In the genomic region with DNA sequence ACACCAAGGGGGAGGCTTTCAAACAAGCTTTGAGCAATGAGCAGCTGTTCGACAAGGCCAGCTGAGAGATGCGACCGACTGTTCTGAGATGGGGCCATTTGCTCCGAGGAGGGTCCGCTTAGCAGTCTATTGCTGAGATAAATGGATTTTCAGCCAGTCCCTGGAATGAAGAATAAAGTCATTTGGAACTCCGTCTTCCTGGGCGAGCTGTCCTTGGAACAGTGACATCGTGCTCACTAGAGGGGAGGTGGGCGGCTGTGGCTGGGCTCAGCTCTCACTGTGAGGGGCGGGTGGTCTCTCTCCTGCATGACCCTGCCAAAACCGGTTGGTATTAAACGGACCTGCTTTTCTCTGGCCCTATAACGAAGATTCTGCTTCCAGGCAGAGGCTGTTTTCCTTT, we compare ENCODE assay signal across 18 cellular contexts.
DNase-seq lines count a peak whose midpoint lies in the region; ATAC-seq, FAIRE-seq and TF ChIP-seq lines count a peak whose summit lies in the region.
"Had no signal": no experiment of that assay in that cellular context is flagged by ENCODE, and none has a peak within 500 bp of the region (broad histone marks: within the 10 kb centered on the region; RNA-seq: fewer than 3 reads in every experiment).

No MANE protein-coding gene starts in this region.

- TF ChIP-seq CTCF in CD14-positive monocyte (IDR thresholded peaks at IDR 0.05): no peak
- TF ChIP-seq CTCF in H1 (IDR thresholded peaks at IDR 0.05; ENCODE audit: control extremely low read depth in 1 of 3, insufficient read depth in 1 of 3, low read depth in 1 of 3, low read length in 3 of 3): no peak
- no peak for TF ChIP-seq CTCF in spleen (IDR thresholded peaks at IDR 0.05 in 8 of 11, conservative IDR thresholded peaks at IDR 0.05 in 3 of 11)
- TF ChIP-seq CTCF in GM10266 (IDR thresholded peaks at IDR 0.05; ENCODE audit: control insufficient read depth, insufficient read depth, low read depth, missing control alignments): no peak
- TF ChIP-seq CTCF in foreskin keratinocyte (conservative IDR thresholded peaks at IDR 0.05): no peak

- no peaks in the 10 kb centered on the region for H4K20me1 ChIP-seq in H1 (replicated peaks in 1 of 2; ENCODE audit: control insufficient read depth in 1 of 2, insufficient read depth in 2 of 2, low read length in 2 of 2)
- H4K20me1 ChIP-seq: BLaER1 had no signal

- H2BK15ac ChIP-seq in H1 (ENCODE audit: low read length): 0 out of 2 replicates have a peak overlapping the region, but pooled peaks have one; percentile 11

- H3K18ac ChIP-seq in H1 (ENCODE audit: extremely low read depth, low read length): no peak overlapping the region

- H3K56ac ChIP-seq in H1 (replicated peaks; ENCODE audit: insufficient read length, low read depth, low read length): no peak overlapping the region

- peak overlapping the region in 1 of 7 donors; percentile 12 for H3K27ac Mint-ChIP-seq in CD14-positive monocyte
- H3K27ac Mint-ChIP-seq: CD4-positive, CD25-positive, alpha-beta regulatory T cell had no signal

- POLR2A ChIA-PET in H1 (lab: Charles Lee; ENCODE audit: partially characterized antibody): no interaction called here

- H3K79me1 ChIP-seq in H1 (ENCODE audit: low read depth, low read length): no peaks in the 10 kb centered on the region

- WGBS in H1 (ENCODE audit: extremely low coverage in 1 of 2, insufficient coverage in 1 of 2, insufficient read length in 1 of 2, insufficient replicate concordance in 2 of 2, low coverage in 1 of 2, low lambda C conversion rate in 2 of 2, missing lambda C conversion rate in 1 of 2), 2 experiments: 84% methylated on average over 13 of the region's 13 CpGs; no CpG with 5 or more reads in 1 of the 2 experiments
- 55 to 72% (median 61%) methylated on average over 13 of the region's 13 CpGs for WGBS in spleen, 5 donors

- H3K9me3 Mint-ChIP-seq in CD14-positive monocyte: peaks cover 2 to 22% (median 10%) of the 10 kb centered on the region in 7 donors

- no peak for TF ChIP-seq POLR2A in H1 (IDR thresholded peaks at IDR 0.05; ENCODE audit: control extremely low read depth in 1 of 2, low read depth in 2 of 2, low read length in 2 of 2)
- no peak for TF ChIP-seq POLR2A in spleen (IDR thresholded peaks at IDR 0.05)

- H3K4me3 Mint-ChIP-seq in CD14-positive monocyte: no peak overlapping the region
- H3K4me3 Mint-ChIP-seq: CD4-positive, CD25-positive, alpha-beta regulatory T cell had no signal

- no peak overlapping the region for H3K23ac ChIP-seq in H1 (ENCODE audit: insufficient read length)

- FAIRE-seq in H1 (lab: Jason Lieb, UNC): no peak
- FAIRE-seq: GM12878, GM18507 had no signal

- no peak overlapping the region for H2AFZ ChIP-seq in H1 (ENCODE audit: low read length)
- H2AFZ ChIP-seq: GM23248 had no signal

- no peak overlapping the region for H2AK5ac ChIP-seq in H1 (ENCODE audit: low read depth, low read length)

- no peaks in the 10 kb centered on the region for H3K23me2 ChIP-seq in H1 (ENCODE audit: low read depth, low read length)

- H3K27me3 ChIP-seq in H1 (replicated peaks in 1 of 4; ENCODE audit: control insufficient read depth in 3 of 4, extremely low read depth in 1 of 4, insufficient read depth in 3 of 4, low read length in 3 of 4) (0 out of 7 replicates have a peak, but pooled peaks cover 0 to 2% (median 0%) of the 10 kb centered on the region in 4 experiments), spleen (replicated peaks in 1 of 7) (peaks cover 0 to 59% (median 0%) of the 10 kb centered on the region in 7 donors), foreskin keratinocyte (no peaks in the 10 kb centered on the region)
- H3K27me3 ChIP-seq: BLaER1 had no signal

- CTCF ChIA-PET in H1 (lab: Charles Lee; ENCODE audit: partially characterized antibody): interaction anchor here (1.1 to 1.3 kb wide), 2 partner anchors 8 to 15 kb away, joined by 4 read pairs; no protein-coding TSS in a partner anchor

- no peak for ATAC-seq in foreskin keratinocyte
- ATAC-seq: GM12878 had no signal

- no peak overlapping the region for H4K91ac ChIP-seq in H1 (replicated peaks; ENCODE audit: insufficient read length, low read length)

- H3K9ac ChIP-seq in H1 (replicated peaks in 1 of 4; ENCODE audit: extremely low read depth in 1 of 4, low read depth in 3 of 4, low read length in 3 of 4): no peak overlapping the region
- H3K9ac ChIP-seq: BLaER1, GM23248 had no signal

- intact Hi-C loops in CD14-positive monocyte (cut with micrococcal nuclease): no loop called here
- intact Hi-C loops in spleen (cut with DNase I; ENCODE audit: low total_unique reads): no loop called here

- no peaks in the 10 kb centered on the region for H3K4me1 Mint-ChIP-seq in CD14-positive monocyte
- H3K4me1 Mint-ChIP-seq: CD4-positive, CD25-positive, alpha-beta regulatory T cell had no signal

- H4K8ac ChIP-seq in H1 (ENCODE audit: extremely low read depth, insufficient read depth, low read length): no peak overlapping the region

- no peak for TF ChIP-seq EP300 in H1 (IDR thresholded peaks at IDR 0.05; ENCODE audit: borderline replicate concordance in 1 of 2, low read depth in 2 of 2, low read length in 2 of 2)

- H3K14ac ChIP-seq in H1 (ENCODE audit: insufficient read length): no peak overlapping the region

- H4K5ac ChIP-seq in H1 (ENCODE audit: insufficient read length, low read depth, low read length): no peak overlapping the region

- TF ChIP-seq RAD21 in H1 (IDR thresholded peaks at IDR 0.05 in 1 of 2, conservative IDR thresholded peaks at IDR 0.05 in 1 of 2; ENCODE audit: low read depth in 2 of 2, low read length in 2 of 2): no peak

- H3K9me3 ChIP-seq in H1 (ENCODE audit: insufficient read depth in 2 of 2, low read depth in 1 of 2, low read length in 1 of 2) (no peaks in the 10 kb centered on the region), spleen (peaks cover 0 to 31% (median 22%) of the 10 kb centered on the region in 8 donors)
- H3K9me3 ChIP-seq: HAP-1 had no signal

- no peak overlapping the region for H2BK120ac ChIP-seq in H1 (replicated peaks; ENCODE audit: low read depth, low read length)

- peak; percentile 8 for DNase-seq in activated CD8-positive, alpha-beta memory T cell treated with anti-CD3 and anti-CD28 coated beads, Interleukin-2, amount 50 U/mL, for 48 hours
- no peak for DNase-seq in activated CD8-positive, alpha-beta memory T cell treated with anti-CD3 and anti-CD28 coated beads, Interleukin-2, amount 50 U/mL, for 4 hours
- DNase-seq in CD14-positive monocyte (ENCODE audit: low spot score): peak; percentile 26
- DNase-seq in H1 (ENCODE audit: low read depth in 1 of 2, low spot score in 2 of 2): no peak
- DNase-seq in spleen: peak; percentile 27
- no peak for DNase-seq in GM10266 (ENCODE audit: extremely low spot score)
- DNase-seq in stimulated activated CD4-positive, alpha-beta T cell treated with anti-CD3 and anti-CD28 coated beads, Interleukin-12 subunit alpha, Interleukin-12 subunit beta, amount 100 ng/mL, for 4 hours: no peak
- no peak for DNase-seq in foreskin keratinocyte
- DNase-seq: 8988T; AML-193; Calu3; CD4-positive, CD25-positive, alpha-beta regulatory T cell; DMS 273 treated with DMSO at 0.1 percent for 48 hours; GM23248 had no signal

- H3K4me1 ChIP-seq in H1 (replicated peaks in 1 of 4; ENCODE audit: control insufficient read depth in 3 of 4, insufficient read depth in 4 of 4, low read length in 3 of 4): peaks cover 0 to 4% (median 1%) of the 10 kb centered on the region in 4 experiments; a peak in 3 of 7 replicates
- no peaks in the 10 kb centered on the region for H3K4me1 ChIP-seq in spleen
- no peaks in the 10 kb centered on the region for H3K4me1 ChIP-seq in foreskin keratinocyte
- H3K4me1 ChIP-seq: HAP-1 had no signal

- no peak overlapping the region for H3K4ac ChIP-seq in H1 (replicated peaks; ENCODE audit: insufficient read length, low read depth, low read length)

- no peaks in the 10 kb centered on the region for H3K36me3 ChIP-seq in H1 (ENCODE audit: control insufficient read depth in 2 of 4, insufficient read depth in 4 of 4, low read length in 3 of 4)
- no peaks in the 10 kb centered on the region for H3K36me3 ChIP-seq in spleen
- H3K36me3 ChIP-seq: BLaER1, HAP-1 had no signal

- H3K27me3 Mint-ChIP-seq in CD14-positive monocyte (ENCODE audit: low read depth in 3 of 3): peaks cover 0 to 8% (median 3%) of the 10 kb centered on the region in 3 donors

- peak overlapping the region; percentile 13; the same call in 1 of the 2 replicates for H2BK5ac ChIP-seq in H1 (ENCODE audit: low read depth, low read length)

- H3K4me3 ChIP-seq in H1 (ENCODE audit: extremely low read depth in 1 of 4, insufficient read depth in 2 of 4, low read depth in 3 of 4, low read length in 4 of 4): no peak overlapping the region
- no peak overlapping the region for H3K4me3 ChIP-seq in spleen
- H3K4me3 ChIP-seq: BLaER1, GM12878, GM23248, HAP-1 had no signal

- no peak overlapping the region for H2BK12ac ChIP-seq in H1 (ENCODE audit: low read depth, low read length)

- no peaks in the 10 kb centered on the region for H3K79me2 ChIP-seq in H1 (ENCODE audit: control insufficient read depth in 1 of 2, insufficient read depth in 2 of 2, low read length in 2 of 2)

- no peaks in the 10 kb centered on the region for H3K36me3 Mint-ChIP-seq in CD14-positive monocyte
- H3K36me3 Mint-ChIP-seq: CD4-positive, CD25-positive, alpha-beta regulatory T cell had no signal

- H2BK20ac ChIP-seq in H1 (ENCODE audit: low read length): no peak overlapping the region

- H3K27ac ChIP-seq in H1 (ENCODE audit: low read depth, low read length) (no peak overlapping the region), spleen (no peak overlapping the region), foreskin keratinocyte (no peak overlapping the region)
- H3K27ac ChIP-seq: BLaER1, GM23248 had no signal

- no peak overlapping the region for H3K4me2 ChIP-seq in H1 (ENCODE audit: insufficient read depth in 1 of 2, low read depth in 2 of 2, low read length in 2 of 2)
- H3K4me2 ChIP-seq: BLaER1 had no signal

TF ChIP-seq in H1, 55 proteins besides CTCF, POLR2A, EP300 and RAD21:
- no peak for TF ChIP-seq YY1 (IDR thresholded peaks at IDR 0.05; ENCODE audit: low read depth, low read length)
- no peak for TF ChIP-seq SP4 (IDR thresholded peaks at IDR 0.05; ENCODE audit: low read length)
- no peak for TF ChIP-seq ASH2L (IDR thresholded peaks at IDR 0.05; ENCODE audit: low read length)
TF ChIP-seq in H1: peak in this region for 0.

Comparison
In these comparisons a context has a peak if more than half of its experiments do, and no peak if none do; other contexts are left out.
1. DNase-seq: peak in activated CD8-positive, alpha-beta memory T cell treated with anti-CD3 and anti-CD28 coated beads, Interleukin-2, amount 50 U/mL, for 48 hours (single experiment), CD14-positive monocyte (single experiment) and spleen (single experiment); none in activated CD8-positive, alpha-beta memory T cell treated with anti-CD3 and anti-CD28 coated beads, Interleukin-2, amount 50 U/mL, for 4 hours (single experiment), H1 (0 of 2), GM10266 (single experiment), stimulated activated CD4-positive, alpha-beta T cell treated with anti-CD3 and anti-CD28 coated beads, Interleukin-12 subunit alpha, Interleukin-12 subunit beta, amount 100 ng/mL, for 4 hours (single experiment) and foreskin keratinocyte (0 of 2).